Comparison of ENCODE assay signal across 14 cellular contexts in genomic region chr2:86633094-86633740, GRCh38. TPM values are rescaled to one million over a fixed set of nuclear protein-coding genes. Genes with fewer than 3 reads are reported as not detected.
DNase-seq lines count a peak whose midpoint lies in the region; ATAC-seq and TF ChIP-seq lines count a peak whose summit lies in the region.
"Had no signal": no experiment of that assay in that cellular context is flagged by ENCODE, and none has a peak within 500 bp of the region (broad histone marks: within the 10 kb centered on the region; RNA-seq: fewer than 3 reads in every experiment).

No MANE protein-coding gene starts in this region.

- intact Hi-C loops in stomach (cut with DNase I; ENCODE audit: low total_unique reads) = no loop called here

- H3K9me3 Mint-ChIP-seq in brain = no peaks in the 10 kb centered on the region
- H3K9me3 Mint-ChIP-seq: activated naive CD4-positive, alpha-beta T cell treated with anti-CD3 and anti-CD28 coated beads, Interleukin-2, amount 50 U/mL, for 24 hours had no signal

- no peaks in the 10 kb centered on the region for H3K27me3 ChIP-seq in SK-N-SH (ENCODE audit: insufficient read depth)
- no peaks in the 10 kb centered on the region for H3K27me3 ChIP-seq in stomach
- H3K27me3 ChIP-seq: upper lobe of right lung had no signal

- TF ChIP-seq EP300 in SK-N-SH (IDR thresholded peaks at IDR 0.05; ENCODE audit: borderline replicate concordance in 1 of 2, low read depth in 1 of 2, low read length in 1 of 2) (no peak), stomach (IDR thresholded peaks at IDR 0.05) (no peak)

- H3F3A ChIP-seq in SK-N-SH (replicated peaks; ENCODE audit: insufficient read depth) = no peaks in the 10 kb centered on the region

- peak overlapping the region in 1 of 2 experiments; percentile 8; a peak in 1 of 4 replicates for H3K27ac ChIP-seq in SK-N-SH (ENCODE audit: low read depth in 2 of 2, low read length in 1 of 2)
- peak overlapping the region; percentile 72 to 91 (median 81) for H3K27ac ChIP-seq in stomach
- H3K27ac ChIP-seq: upper lobe of right lung had no signal

- no peak overlapping the region for H2AFZ ChIP-seq in SK-N-SH (ENCODE audit: low read depth)

- peak; percentile 21 for DNase-seq in SK-N-SH
- DNase-seq in left lobe of liver (ENCODE audit: low spot score) = no peak
- DNase-seq in stomach = peak; percentile 49
- DNase-seq in activated naive CD4-positive, alpha-beta T cell (lab: John Stamatoyannopoulos, UW) = no peak
- DNase-seq: activated CD4-positive, alpha-beta T cell treated with anti-CD3 and anti-CD28 coated beads for 4 hours; GDM1; stimulated activated CD4-positive, alpha-beta T cell treated with anti-CD3 and anti-CD28 coated beads, Interleukin-4, amount 100 ng/mL, for 4 hours; upper lobe of right lung had no signal

- no peaks in the 10 kb centered on the region for H4K20me1 ChIP-seq in SK-N-SH (ENCODE audit: insufficient read depth)

- H3K79me2 ChIP-seq in SK-N-SH (ENCODE audit: insufficient read depth) = no peaks in the 10 kb centered on the region

- H3K4me3 ChIP-seq in SK-N-SH (ENCODE audit: low read depth in 2 of 2, low read length in 1 of 2) (no peak overlapping the region), stomach (no peak overlapping the region)
- H3K4me3 ChIP-seq: HAP-1, upper lobe of right lung had no signal

- no peak for TF ChIP-seq POLR2A in stomach (IDR thresholded peaks at IDR 0.05)

- ATAC-seq in SK-N-SH treated with all-trans-retinoic acid at 6 μM for 48 hours (no peak), left lobe of liver (peak; percentile 9), HG03439 (IDR thresholded peaks at IDR 0.05; ENCODE audit: unreplicated experiment) (no peak), HG02970 (IDR thresholded peaks at IDR 0.05; ENCODE audit: low FRiP score, unreplicated experiment) (no peak)

- no peak overlapping the region for H3K9ac ChIP-seq in SK-N-SH

- no peaks in the 10 kb centered on the region for H3K27me3 Mint-ChIP-seq in brain
- H3K27me3 Mint-ChIP-seq: activated naive CD4-positive, alpha-beta T cell treated with anti-CD3 and anti-CD28 coated beads, Interleukin-2, amount 50 U/mL, for 24 hours had no signal

- WGBS in SK-N-SH (ENCODE audit: low lambda C conversion rate) = 62% methylated on average over 7 of the region's 8 CpGs
- 60 to 73% (median 65%) methylated on average over 7 to 8 of the region's 8 CpGs for WGBS in stomach, 5 donors

- peak overlapping the region in 2 of 5 experiments; percentile 47 to 58 for H3K4me3 Mint-ChIP-seq in brain
- H3K4me3 Mint-ChIP-seq: activated naive CD4-positive, alpha-beta T cell treated with anti-CD3 and anti-CD28 coated beads, Interleukin-2, amount 50 U/mL, for 24 hours had no signal

- TF ChIP-seq CTCF in SK-N-SH (IDR thresholded peaks at IDR 0.05) (no peak), brain (conservative IDR thresholded peaks at IDR 0.05) (no peak), stomach (IDR thresholded peaks at IDR 0.05) (no peak)

- H3K36me3 ChIP-seq in SK-N-SH (replicated peaks in 1 of 2; ENCODE audit: control insufficient read depth in 1 of 2, insufficient read depth in 2 of 2, low read length in 1 of 2) = no peaks in the 10 kb centered on the region
- H3K36me3 ChIP-seq in stomach = no peaks in the 10 kb centered on the region
- H3K36me3 ChIP-seq: HAP-1, upper lobe of right lung had no signal

- no peak for TF ChIP-seq RAD21 in SK-N-SH (IDR thresholded peaks at IDR 0.05; ENCODE audit: low read length)

- peaks cover 0 to 11% of the 10 kb centered on the region in 2 experiments; a peak in 1 of 4 replicates for H3K4me1 ChIP-seq in SK-N-SH (ENCODE audit: control insufficient read depth in 1 of 2, insufficient read depth in 2 of 2, low read depth in 1 of 2, low read length in 1 of 2)
- peaks cover 20 to 39% (median 27%) of the 10 kb centered on the region in 4 donors for H3K4me1 ChIP-seq in stomach
- H3K4me1 ChIP-seq: HAP-1, upper lobe of right lung had no signal

- H3K36me3 Mint-ChIP-seq in brain = no peaks in the 10 kb centered on the region
- H3K36me3 Mint-ChIP-seq: activated naive CD4-positive, alpha-beta T cell treated with anti-CD3 and anti-CD28 coated beads, Interleukin-2, amount 50 U/mL, for 24 hours had no signal

- H3K4me2 ChIP-seq in SK-N-SH = no peak overlapping the region

- H3K9me2 ChIP-seq in SK-N-SH = no peaks in the 10 kb centered on the region

- H3K4me1 Mint-ChIP-seq in brain = peaks cover 4% of the 10 kb centered on the region
- H3K4me1 Mint-ChIP-seq: activated naive CD4-positive, alpha-beta T cell treated with anti-CD3 and anti-CD28 coated beads, Interleukin-2, amount 50 U/mL, for 24 hours had no signal

- POLR2A ChIA-PET in SK-N-SH (lab: Yijun Ruan, JAX) = no interaction called here

- CTCF ChIA-PET in SK-N-SH (lab: Yijun Ruan, JAX) = no interaction called here

- H3K9me3 ChIP-seq in SK-N-SH (no peaks in the 10 kb centered on the region), stomach (no peaks in the 10 kb centered on the region)
- H3K9me3 ChIP-seq: HAP-1, upper lobe of right lung had no signal

- peak overlapping the region in 4 of 5 experiments; percentile 39 to 88 (median 78) for H3K27ac Mint-ChIP-seq in brain
- H3K27ac Mint-ChIP-seq: activated naive CD4-positive, alpha-beta T cell treated with anti-CD3 and anti-CD28 coated beads, Interleukin-2, amount 50 U/mL, for 24 hours had no signal

TF ChIP-seq in SK-N-SH, 30 proteins besides CTCF, POLR2A, EP300 and RAD21 (continues in another document):
- TF ChIP-seq, protein P1, sequence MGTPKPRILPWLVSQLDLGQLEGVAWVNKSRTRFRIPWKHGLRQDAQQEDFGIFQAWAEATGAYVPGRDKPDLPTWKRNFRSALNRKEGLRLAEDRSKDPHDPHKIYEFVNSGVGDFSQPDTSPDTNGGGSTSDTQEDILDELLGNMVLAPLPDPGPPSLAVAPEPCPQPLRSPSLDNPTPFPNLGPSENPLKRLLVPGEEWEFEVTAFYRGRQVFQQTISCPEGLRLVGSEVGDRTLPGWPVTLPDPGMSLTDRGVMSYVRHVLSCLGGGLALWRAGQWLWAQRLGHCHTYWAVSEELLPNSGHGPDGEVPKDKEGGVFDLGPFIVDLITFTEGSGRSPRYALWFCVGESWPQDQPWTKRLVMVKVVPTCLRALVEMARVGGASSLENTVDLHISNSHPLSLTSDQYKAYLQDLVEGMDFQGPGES (IDR thresholded peaks at IDR 0.05; ENCODE audit: low read depth, low read length) = no peak
- no peak for TF ChIP-seq FOSL2 (IDR thresholded peaks at IDR 0.05; ENCODE audit: borderline replicate concordance, low read depth)
- TF ChIP-seq RCOR1 (IDR thresholded peaks at IDR 0.05; ENCODE audit: low read length) = no peak
- no peak for TF ChIP-seq RXRA (IDR thresholded peaks at IDR 0.05; ENCODE audit: borderline replicate concordance, low read depth)
- TF ChIP-seq JUND (IDR thresholded peaks at IDR 0.05) = no peak
- no peak for TF ChIP-seq FOXJ3 (CRISPR knock-in tag; IDR thresholded peaks at IDR 0.05)
- TF ChIP-seq, protein P2, sequence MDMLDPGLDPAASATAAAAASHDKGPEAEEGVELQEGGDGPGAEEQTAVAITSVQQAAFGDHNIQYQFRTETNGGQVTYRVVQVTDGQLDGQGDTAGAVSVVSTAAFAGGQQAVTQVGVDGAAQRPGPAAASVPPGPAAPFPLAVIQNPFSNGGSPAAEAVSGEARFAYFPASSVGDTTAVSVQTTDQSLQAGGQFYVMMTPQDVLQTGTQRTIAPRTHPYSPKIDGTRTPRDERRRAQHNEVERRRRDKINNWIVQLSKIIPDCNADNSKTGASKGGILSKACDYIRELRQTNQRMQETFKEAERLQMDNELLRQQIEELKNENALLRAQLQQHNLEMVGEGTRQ (IDR thresholded peaks at IDR 0.05; ENCODE audit: borderline replicate concordance, low read depth, low read length) = no peak

TF ChIP-seq in SK-N-SH treated with all-trans-retinoic acid at 6 μM for 48 hours, 23 proteins besides CTCF, POLR2A, EP300 and RAD21:
- no peak for TF ChIP-seq RARB (CRISPR knock-in tag; IDR thresholded peaks at IDR 0.05)
- TF ChIP-seq POU6F1 (CRISPR knock-in tag; IDR thresholded peaks at IDR 0.05; ENCODE audit: borderline replicate concordance, low read depth) = no peak
TF ChIP-seq in SK-N-SH treated with all-trans-retinoic acid at 6 μM for 48 hours: peak in this region for 0.

RNA-seq across cellular contexts. Expression of gene RNF103, which starts 9.6 kb away (rescaled TPM):
- polyA plus RNA-seq in SK-N-SH (2012; rRNA removed) (7.0 and 8.8 TPM in 2 replicates), brain (ENCODE audit: insufficient read depth, low read depth, low replicate concordance) (16.1 TPM), stomach (10 to 100 TPM in 1 of 3 donors, 1 to 10 TPM in 2; 7.8 to 14.7 (median 8.5) TPM)
- 9.5 and 11.1 TPM in 2 replicates for polyA plus RNA-seq in SK-N-SH (2012; cell fraction: cytosol; rRNA removed)
- polyA plus RNA-seq in SK-N-SH (2012; cell fraction: nucleus; rRNA removed) = 6.5 and 14.5 TPM in 2 replicates
- total RNA-seq in left lobe of liver (43.6 TPM), stomach (100 to 1,000 TPM in 1 of 5 donors, 10 to 100 TPM in 4; 20.5 to 132 (median 53.8) TPM)

Comparison
In these comparisons a context has a peak if more than half of its experiments do, and no peak if none do; other contexts are left out.
1. DNase-seq: peak in SK-N-SH (single experiment) and stomach (single experiment); none in left lobe of liver (single experiment) and activated naive CD4-positive, alpha-beta T cell (0 of 4).